In the genomic region with DNA sequence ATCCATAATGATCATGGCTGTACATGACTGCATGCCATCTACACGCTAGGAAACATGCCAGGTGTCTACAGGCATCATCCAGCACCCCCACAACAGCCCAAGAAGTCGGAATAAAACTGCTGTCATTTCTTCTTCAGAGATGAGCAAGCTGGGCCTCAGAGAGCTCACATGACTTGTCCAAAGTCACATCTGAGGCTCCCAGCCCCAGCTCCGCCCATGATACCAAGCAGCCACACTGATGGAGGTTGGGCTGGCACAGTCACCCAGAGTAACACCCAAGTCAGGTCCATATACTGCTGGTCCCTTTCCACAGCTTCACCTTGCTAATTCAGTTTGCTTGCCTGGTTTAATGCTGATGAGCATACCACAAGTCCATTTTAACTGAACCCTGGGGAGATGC, we compare ENCODE assay signal across 21 cellular contexts.
"Had no signal": no experiment of that assay in that cellular context is flagged by ENCODE, and none has a peak within 500 bp of the region (broad histone marks: within the 10 kb centered on the region; RNA-seq: fewer than 3 reads in every experiment).

No MANE protein-coding gene starts in this region.

- H3K4me1 Mint-ChIP-seq: immature natural killer cell had no signal

- H3K27ac ChIP-seq: epithelial cell of prostate, esophagus squamous epithelium, suprapubic skin, thyroid gland, vagina had no signal

- H3K4me3 ChIP-seq: esophagus squamous epithelium, gastroesophageal sphincter, suprapubic skin, thyroid gland, vagina had no signal

- DNase-seq: effector memory CD8-positive, alpha-beta T cell; esophagus squamous epithelium; foreskin fibroblast; glutamatergic neuron; immature natural killer cell; left cardiac atrium; left ventricle myocardium superior; mesendoderm; naive B cell; occipital lobe; small intestine; stimulated activated CD4-positive, alpha-beta T cell treated with anti-CD3 and anti-CD28 coated beads, Interleukin-2, amount 100 ng/mL, for 48 hours; stimulated activated naive CD8-positive, alpha-beta T cell treated with anti-CD3 and anti-CD28 coated beads, Interleukin-15, Interleukin-2, amounts not matched to agents 100 U/mL and 50 U/mL, for 24 hours; thyroid gland had no signal

- H3K9me3 Mint-ChIP-seq: dendritic cell treated with granulocyte-macrophage colony-stimulating factor and Interleukin-4, amounts not matched to agents 40 ng/mL and 50 ng/mL, for 4 days; effector memory CD8-positive, alpha-beta T cell; immature natural killer cell; naive B cell; nephron; type B pancreatic cell had no signal

- H3K36me3 Mint-ChIP-seq: immature natural killer cell, naive B cell, type B pancreatic cell had no signal

- H3K9me3 ChIP-seq: esophagus squamous epithelium, gastroesophageal sphincter, suprapubic skin, thyroid gland, vagina had no signal

- H3K4me3 Mint-ChIP-seq: dendritic cell treated with granulocyte-macrophage colony-stimulating factor and Interleukin-4, amounts not matched to agents 40 ng/mL and 50 ng/mL, for 4 days; effector memory CD8-positive, alpha-beta T cell; immature natural killer cell; nephron; type B pancreatic cell had no signal

- ATAC-seq: effector memory CD8-positive, alpha-beta T cell; gastroesophageal sphincter; left ventricle myocardium superior; stimulated activated naive CD8-positive, alpha-beta T cell treated with anti-CD3 and anti-CD28 coated beads, Interleukin-15, Interleukin-2, amounts not matched to agents 100 U/mL and 50 U/mL, for 24 hours had no signal

- H3K4me1 ChIP-seq: esophagus squamous epithelium, suprapubic skin, thyroid gland, vagina had no signal

- H3K36me3 ChIP-seq: esophagus squamous epithelium, suprapubic skin, thyroid gland, vagina had no signal

- H3K27me3 ChIP-seq: gastroesophageal sphincter, thyroid gland, vagina had no signal

- H3K27ac Mint-ChIP-seq: dendritic cell treated with granulocyte-macrophage colony-stimulating factor and Interleukin-4, amounts not matched to agents 40 ng/mL and 50 ng/mL, for 4 days; effector memory CD8-positive, alpha-beta T cell; immature natural killer cell; naive B cell; nephron; type B pancreatic cell had no signal
